In the genomic region with DNA sequence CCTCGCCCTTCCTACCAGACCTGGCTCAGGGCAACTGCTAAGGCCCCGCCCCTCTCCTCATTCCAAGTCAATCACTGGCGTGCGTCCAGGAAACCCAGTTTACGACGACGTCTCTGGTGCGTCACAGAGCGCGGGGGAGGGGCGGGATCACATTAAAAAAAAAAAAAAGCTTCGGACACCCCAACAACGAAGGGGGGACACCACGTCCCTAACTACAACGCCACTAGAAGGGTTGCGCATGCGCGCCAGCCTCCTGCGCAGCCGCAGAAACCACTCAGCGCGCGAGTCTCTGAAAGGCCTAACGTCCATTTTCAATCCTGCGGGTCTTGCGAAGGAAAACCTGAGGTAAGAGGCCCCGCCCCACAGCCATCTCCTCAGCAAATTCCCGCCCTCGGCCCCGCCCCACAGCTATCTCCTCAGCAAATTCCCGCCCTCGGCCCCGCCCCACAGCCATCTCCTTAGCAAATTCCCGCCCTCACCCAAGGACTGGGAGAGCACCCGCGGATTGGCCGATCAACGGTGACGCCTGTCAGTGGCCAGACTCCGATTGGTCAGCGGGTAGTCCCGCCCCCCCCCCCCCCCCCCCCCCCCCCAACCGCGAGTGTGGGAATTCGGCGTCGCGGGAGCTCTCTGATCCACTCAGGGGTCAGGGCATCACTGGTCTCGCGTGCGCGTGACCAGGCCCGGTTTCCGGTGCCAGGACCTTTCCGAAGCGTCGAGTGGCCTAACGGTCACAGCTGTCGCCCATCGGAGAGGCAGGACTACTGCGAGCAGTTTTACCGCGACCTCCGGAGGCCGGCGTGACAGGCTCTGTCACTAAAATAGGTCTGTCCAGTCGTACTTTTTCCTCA, we compare ENCODE assay signal across 1 cellular context.
A peak's percentile ranks its signal among the peaks of the same experiment; 100 is the strongest.
TF ChIP-seq lines count a peak whose summit lies in the region.

A gene with protein sequence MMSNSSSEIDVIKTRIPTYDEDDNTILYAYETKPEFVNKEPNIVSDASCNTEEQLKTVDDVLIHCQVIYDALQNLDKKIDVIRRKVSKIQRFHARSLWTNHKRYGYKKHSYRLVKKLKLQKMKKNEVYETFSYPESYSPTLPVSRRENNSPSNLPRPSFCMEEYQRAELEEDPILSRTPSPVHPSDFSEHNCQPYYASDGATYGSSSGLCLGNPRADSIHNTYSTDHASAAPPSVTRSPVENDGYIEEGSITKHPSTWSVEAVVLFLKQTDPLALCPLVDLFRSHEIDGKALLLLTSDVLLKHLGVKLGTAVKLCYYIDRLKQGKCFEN (plus strand): TSS at position 638 of the 851 bp plus-strand sequence. CDS start 6,694 bp downstream, outside the sequence.

TF ChIP-seq in HepG2, 621 proteins besides CTCF, POLR2A, EP300 and RAD21 (continued from another document):
- TF ChIP-seq, protein P1, sequence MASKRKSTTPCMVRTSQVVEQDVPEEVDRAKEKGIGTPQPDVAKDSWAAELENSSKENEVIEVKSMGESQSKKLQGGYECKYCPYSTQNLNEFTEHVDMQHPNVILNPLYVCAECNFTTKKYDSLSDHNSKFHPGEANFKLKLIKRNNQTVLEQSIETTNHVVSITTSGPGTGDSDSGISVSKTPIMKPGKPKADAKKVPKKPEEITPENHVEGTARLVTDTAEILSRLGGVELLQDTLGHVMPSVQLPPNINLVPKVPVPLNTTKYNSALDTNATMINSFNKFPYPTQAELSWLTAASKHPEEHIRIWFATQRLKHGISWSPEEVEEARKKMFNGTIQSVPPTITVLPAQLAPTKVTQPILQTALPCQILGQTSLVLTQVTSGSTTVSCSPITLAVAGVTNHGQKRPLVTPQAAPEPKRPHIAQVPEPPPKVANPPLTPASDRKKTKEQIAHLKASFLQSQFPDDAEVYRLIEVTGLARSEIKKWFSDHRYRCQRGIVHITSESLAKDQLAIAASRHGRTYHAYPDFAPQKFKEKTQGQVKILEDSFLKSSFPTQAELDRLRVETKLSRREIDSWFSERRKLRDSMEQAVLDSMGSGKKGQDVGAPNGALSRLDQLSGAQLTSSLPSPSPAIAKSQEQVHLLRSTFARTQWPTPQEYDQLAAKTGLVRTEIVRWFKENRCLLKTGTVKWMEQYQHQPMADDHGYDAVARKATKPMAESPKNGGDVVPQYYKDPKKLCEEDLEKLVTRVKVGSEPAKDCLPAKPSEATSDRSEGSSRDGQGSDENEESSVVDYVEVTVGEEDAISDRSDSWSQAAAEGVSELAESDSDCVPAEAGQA (IDR thresholded peaks at IDR 0.05; ENCODE audit: low read depth) = peak; percentile 64; the same call in 1 of the 2 replicates
- TF ChIP-seq, protein P1 (CRISPR knock-in tag; IDR thresholded peaks at IDR 0.05; ENCODE audit: borderline replicate concordance) = no peak
- TF ChIP-seq FOXA3 (CRISPR knock-in tag; IDR thresholded peaks at IDR 0.05) (no peak), DPF2 (CRISPR knock-in tag; IDR thresholded peaks at IDR 0.05; ENCODE audit: borderline replicate concordance, low read depth) (no peak), ZBTB1 (CRISPR knock-in tag; IDR thresholded peaks at IDR 0.05; ENCODE audit: borderline replicate concordance) (no peak), GTF2F1 (IDR thresholded peaks at IDR 0.05; ENCODE audit: low read length) (no peak), NRL (CRISPR knock-in tag; IDR thresholded peaks at IDR 0.05; ENCODE audit: borderline replicate concordance) (no peak)
